Comparison of ENCODE assay signal across 8 cellular contexts in genomic region chr2:25878361-25879132, GRCh38.
DNase-seq lines count a peak whose midpoint lies in the region; ATAC-seq lines count a peak whose summit lies in the region.

TSS of gene ASXL2 (minus strand) at chr2:25878487. CDS start at chr2:25878222, 265 bp downstream.

- peak; percentile 97 for DNase-seq in AG08396 (ENCODE audit: low spot score)
- peak; percentile 100 for DNase-seq in NCI-H345 treated with DMSO at 0.1 percent for 48 hours (lab: John Stamatoyannopoulos, UW; ENCODE audit: unreplicated experiment)
- peak; percentile 81 to 98 (median 90) for DNase-seq in activated CD4-positive, CD25-positive, alpha-beta regulatory T cell (lab: John Stamatoyannopoulos, UW)
- DNase-seq in central memory CD4-positive, alpha-beta T cell, result peak; percentile 97
- DNase-seq in iris pigment epithelial cell (ENCODE audit: low read depth), result peak; percentile 99
- peak; percentile 94 for DNase-seq in stimulated activated CD4-positive, alpha-beta T cell treated with anti-CD3 and anti-CD28 coated beads, Interleukin-12 subunit alpha, Interleukin-12 subunit beta, amount 100 ng/mL, for 24 hours (ENCODE audit: low read depth in 2 of 2)

- ATAC-seq in GM19023 (IDR thresholded peaks at IDR 0.05; ENCODE audit: unreplicated experiment) (peak; percentile 92), HG03280 (IDR thresholded peaks at IDR 0.05; ENCODE audit: unreplicated experiment) (peak; percentile 91)

Comparison
In these comparisons a context has a peak if more than half of its experiments do, and no peak if none do; other contexts are left out.
1. Peak in every context shown above with its lines: DNase-seq and ATAC-seq.